18 cellular contexts compared by ENCODE assay signal in genomic region chr4:52836120-52836519, GRCh38. TPM values are rescaled to one million over a fixed set of nuclear protein-coding genes. Genes with fewer than 3 reads are reported as not detected.
A peak's percentile ranks its signal among the peaks of the same experiment; 100 is the strongest.
DNase-seq lines count a peak whose midpoint lies in the region; ATAC-seq and TF ChIP-seq lines count a peak whose summit lies in the region.
"Had no signal": no experiment of that assay in that cellular context is flagged by ENCODE, and none has a peak within 500 bp of the region (broad histone marks: within the 10 kb centered on the region; RNA-seq: fewer than 3 reads in every experiment).

No MANE protein-coding gene starts in this region.

- TF ChIP-seq CTCF in IMR-90 (conservative IDR thresholded peaks at IDR 0.05; ENCODE audit: low read depth, low read length) = no peak

- peaks cover 53% of the 10 kb centered on the region for H3K4me1 ChIP-seq in HUES48 (ENCODE audit: control insufficient read depth, insufficient read depth, low read length)
- H3K4me1 ChIP-seq in IMR-90 (ENCODE audit: control insufficient read depth, insufficient read depth, low read length) = peaks cover 11% of the 10 kb centered on the region
- H3K4me1 ChIP-seq in iPS-18a (ENCODE audit: control insufficient read depth, low read depth, low read length) = peaks cover 35% of the 10 kb centered on the region
- peaks cover 4 to 11% of the 10 kb centered on the region in 2 donors for H3K4me1 ChIP-seq in neuronal stem cell (ENCODE audit: control insufficient read depth in 2 of 2, insufficient read depth in 1 of 2, low read depth in 1 of 2, low read length in 2 of 2)
- H3K4me1 ChIP-seq: A549, HAP-1 had no signal

- peak overlapping the region; percentile 11; the same call in 1 of the 2 replicates for H2AK5ac ChIP-seq in IMR-90 (ENCODE audit: low read depth, low read length)
- H2AK5ac ChIP-seq in neuronal stem cell (ENCODE audit: low read depth, low read length) = no peak overlapping the region

- no peak for TF ChIP-seq POLR2A in IMR-90 (IDR thresholded peaks at IDR 0.05; ENCODE audit: low read depth, low read length)

- H2BK5ac ChIP-seq in IMR-90 (ENCODE audit: low read depth, low read length, poor library complexity, severe bottlenecking) (no peak overlapping the region), neuronal stem cell (ENCODE audit: low read length) (no peak overlapping the region)

- H3K23ac ChIP-seq in IMR-90 (ENCODE audit: low read depth, low read length) (peak overlapping the region; percentile 25; the same call in 1 of the 2 replicates), neuronal stem cell (ENCODE audit: low read depth, low read length, poor library complexity) (no peak overlapping the region)

- H2BK120ac ChIP-seq in IMR-90 (ENCODE audit: low read depth, low read length) = no peak overlapping the region
- no peak overlapping the region for H2BK120ac ChIP-seq in neuronal stem cell (ENCODE audit: low read depth, low read length)

- no peak overlapping the region for H4K5ac ChIP-seq in IMR-90 (ENCODE audit: low read depth, low read length)

- no peak overlapping the region for H3K18ac ChIP-seq in IMR-90 (ENCODE audit: low read depth, low read length)
- peak overlapping the region; percentile 23 for H3K18ac ChIP-seq in neuronal stem cell (ENCODE audit: low read length)

- no peak overlapping the region for H4K8ac ChIP-seq in IMR-90 (ENCODE audit: low read depth in 2 of 2, low read length in 2 of 2)
- H4K8ac ChIP-seq in neuronal stem cell (ENCODE audit: low read depth, low read length) = no peak overlapping the region

- in situ Hi-C loops in IMR-90 (cut with MboI; ENCODE audit: low sequenced_read_pairs) = no loop called here

- no TSS peak for BruUV-seq in IMR-90 (replicated peaks; lab: Mats Ljungman, UMichigan)

- H3K9ac ChIP-seq in HUES48 (ENCODE audit: low read depth, low read length) (peak overlapping the region; percentile 31; the same call in 1 of the 2 replicates), IMR-90 (ENCODE audit: low read depth, low read length) (no peak overlapping the region), iPS-18a (ENCODE audit: low read length) (peak overlapping the region; percentile 16), neuronal stem cell (ENCODE audit: low read depth, low read length, poor library complexity) (no peak overlapping the region)
- H3K9ac ChIP-seq: GM23248 had no signal

- intact Hi-C loops in IMR-90 (cut with micrococcal nuclease) = no loop called here

- no peaks in the 10 kb centered on the region for H3K36me3 ChIP-seq in HUES48 (ENCODE audit: control insufficient read depth, insufficient read depth, low read length)
- H3K36me3 ChIP-seq in IMR-90 (ENCODE audit: control insufficient read depth, insufficient read depth, low read length) = no peaks in the 10 kb centered on the region
- no peaks in the 10 kb centered on the region for H3K36me3 ChIP-seq in iPS-18a (ENCODE audit: control insufficient read depth, low read depth, low read length)
- H3K36me3 ChIP-seq in neuronal stem cell (replicated peaks in 1 of 2; ENCODE audit: control insufficient read depth in 2 of 2, insufficient read depth in 2 of 2, low read length in 2 of 2) = no peaks in the 10 kb centered on the region
- H3K36me3 ChIP-seq: BE2C, HAP-1 had no signal

- WGBS in IMR-90 (ENCODE audit: extremely low coverage in 2 of 2, insufficient read length in 1 of 2), 2 experiments = no CpG with 5 or more reads among the region's 3 CpGs
- WGBS in neuronal stem cell (ENCODE audit: extremely low coverage in 2 of 2, insufficient read length in 2 of 2, insufficient replicate concordance in 1 of 2), 2 donors = no CpG with 5 or more reads among the region's 3 CpGs

- POLR2A ChIA-PET in IMR-90 (lab: Charles Lee; ENCODE audit: unreplicated experiment) = no interaction called here

- H2AFZ ChIP-seq in IMR-90 (replicated peaks; ENCODE audit: low read length, poor library complexity) (no peak overlapping the region), neuronal stem cell (ENCODE audit: low read length) (no peak overlapping the region)
- H2AFZ ChIP-seq: GM23248 had no signal

- H3K9me3 ChIP-seq in HUES48 (ENCODE audit: control insufficient read depth, insufficient read depth, low read length) (no peaks in the 10 kb centered on the region), IMR-90 (ENCODE audit: control insufficient read depth, insufficient read depth, low read length) (no peaks in the 10 kb centered on the region), iPS-18a (ENCODE audit: control insufficient read depth, low read depth, low read length) (no peaks in the 10 kb centered on the region), neuronal stem cell (replicated peaks in 1 of 2; ENCODE audit: control insufficient read depth in 2 of 2, insufficient read depth in 1 of 2, low read depth in 1 of 2, low read length in 2 of 2) (no peaks in the 10 kb centered on the region)
- H3K9me3 ChIP-seq: A549, BE2C, HAP-1 had no signal

- H4K20me1 ChIP-seq in IMR-90 (ENCODE audit: insufficient read depth, low read length) = no peaks in the 10 kb centered on the region

- H2BK15ac ChIP-seq in IMR-90 (ENCODE audit: low read depth, low read length) = no peak overlapping the region
- H2BK15ac ChIP-seq in neuronal stem cell (ENCODE audit: low read length) = no peak overlapping the region

- peak overlapping the region; percentile 58 for H3K27ac ChIP-seq in HUES48 (ENCODE audit: low read depth, low read length)
- H3K27ac ChIP-seq in IMR-90 (ENCODE audit: insufficient read depth, low read length) = no peak overlapping the region
- no peak overlapping the region for H3K27ac ChIP-seq in iPS-18a (ENCODE audit: low read length)
- H3K27ac ChIP-seq in neuronal stem cell (replicated peaks; ENCODE audit: low read length) = no peak overlapping the region
- H3K27ac ChIP-seq: A549, C4-2B, GM23248, HL-60 had no signal

- dilution Hi-C loops in IMR-90 (cut with HindIII; ENCODE audit: low sequenced_read_pairs, unreplicated experiment) = no loop called here

- H3K56ac ChIP-seq in IMR-90 (ENCODE audit: extremely low read depth, insufficient read depth, low read length) = no peak overlapping the region

- no peak overlapping the region for H4K91ac ChIP-seq in IMR-90 (ENCODE audit: insufficient read depth, low read depth, low read length)
- no peak overlapping the region for H4K91ac ChIP-seq in neuronal stem cell (ENCODE audit: low read depth, low read length, poor library complexity)

- H3K4me2 ChIP-seq in IMR-90 (ENCODE audit: low read depth, low read length) (no peak overlapping the region), neuronal stem cell (ENCODE audit: insufficient read depth, low read length, poor library complexity, severe bottlenecking) (no peak overlapping the region)
- H3K4me2 ChIP-seq: A549 had no signal

- no peak overlapping the region for H2AK9ac ChIP-seq in IMR-90 (replicated peaks; ENCODE audit: low read depth, low read length, poor library complexity)

- TF ChIP-seq RAD21 in IMR-90 (IDR thresholded peaks at IDR 0.05; ENCODE audit: low read length) = no peak

- H3K4me3 ChIP-seq in HUES48 (ENCODE audit: low read depth, low read length) (no peak overlapping the region), IMR-90 (ENCODE audit: insufficient read depth, low read depth, low read length) (no peak overlapping the region), iPS-18a (ENCODE audit: low read length) (no peak overlapping the region), neuronal stem cell (ENCODE audit: low read length in 2 of 2) (no peak overlapping the region)
- H3K4me3 ChIP-seq: A549, GM12878, GM23248, HAP-1 had no signal

- H3K79me1 ChIP-seq in IMR-90 (ENCODE audit: low read depth in 1 of 2, low read length in 2 of 2) (no peaks in the 10 kb centered on the region), neuronal stem cell (ENCODE audit: low read depth, low read length) (no peaks in the 10 kb centered on the region)

- ATAC-seq in IMR-90 (ENCODE audit: low read depth) (no peak), GM21825 (IDR thresholded peaks at IDR 0.05; ENCODE audit: unreplicated experiment) (no peak), HG03469 (IDR thresholded peaks at IDR 0.05; ENCODE audit: unreplicated experiment) (no peak)
- ATAC-seq: A549, GM12878 had no signal

- CTCF ChIA-PET in IMR-90 (lab: Yijun Ruan, JAX) = no interaction called here

- peaks cover 10% of the 10 kb centered on the region for H3K9me1 ChIP-seq in IMR-90 (ENCODE audit: insufficient read depth, low read length)

- H2BK12ac ChIP-seq in neuronal stem cell (ENCODE audit: low read length) = no peak overlapping the region

- H3K27me3 ChIP-seq in HUES48 (ENCODE audit: control insufficient read depth, insufficient read depth, low read length) (peaks cover 2% of the 10 kb centered on the region; the same call in 1 of the 2 replicates), IMR-90 (ENCODE audit: control insufficient read depth, insufficient read depth, low read length) (peaks cover 6% of the 10 kb centered on the region), iPS-18a (ENCODE audit: control insufficient read depth, insufficient read depth, low read length) (peaks cover 13% of the 10 kb centered on the region), neuronal stem cell (ENCODE audit: control insufficient read depth in 3 of 3, insufficient read depth in 3 of 3, low read depth in 1 of 3, low read length in 3 of 3) (peaks cover 0 to 4% (median 2%) of the 10 kb centered on the region in 3 experiments)
- H3K27me3 ChIP-seq: BE2C had no signal

- DNase-seq in IMR-90 (no peak), neuronal stem cell (ENCODE audit: low spot score) (no peak), retina (no peak), RKO (ENCODE audit: low spot score) (no peak)
- DNase-seq: BE2C; CD4-positive, alpha-beta memory T cell; DMS79 had no signal

- H3K4ac ChIP-seq in IMR-90 (ENCODE audit: low read depth, low read length) = peak overlapping the region; percentile 42; the same call in 1 of the 2 replicates
- H3K4ac ChIP-seq in neuronal stem cell (ENCODE audit: low read length) = no peak overlapping the region

- no peak overlapping the region for H3K14ac ChIP-seq in IMR-90 (replicated peaks; ENCODE audit: low read depth, low read length)
- H3K14ac ChIP-seq in neuronal stem cell (ENCODE audit: low read length) = no peak overlapping the region

- no peak overlapping the region for H2BK20ac ChIP-seq in IMR-90 (ENCODE audit: low read depth, low read length)

TF ChIP-seq in IMR-90, 13 proteins besides CTCF, POLR2A, EP300 and RAD21:
- no peak for TF ChIP-seq MXI1 (IDR thresholded peaks at IDR 0.05; ENCODE audit: borderline replicate concordance, low read depth, low read length)
- no peak for TF ChIP-seq NFE2L2 (IDR thresholded peaks at IDR 0.05; ENCODE audit: low read depth, low read length)
- TF ChIP-seq SMC3 (IDR thresholded peaks at IDR 0.05; ENCODE audit: low read depth, low read length) = no peak
- no peak for TF ChIP-seq FOS (IDR thresholded peaks at IDR 0.05; ENCODE audit: low read depth, low read length)
- TF ChIP-seq RCOR1 (IDR thresholded peaks at IDR 0.05; ENCODE audit: insufficient replicate concordance, low read length) = no peak

RNA-seq across cellular contexts. Expression of gene RASL11B, which starts 26.0 kb away (rescaled TPM):
- 0.18 and 0.28 TPM in 2 replicates for total RNA-seq in IMR-90 (2012; rRNA removed)
- polyA plus RNA-seq in IMR-90 (2012; rRNA removed) = 0.26 and 0.31 TPM in 2 replicates
- 0.04 and 0.23 TPM in 2 replicates for polyA plus RNA-seq in IMR-90 (2012; cell fraction: cytosol; rRNA removed)
- 0.20 and 0.41 TPM in 2 replicates for polyA plus RNA-seq in IMR-90 (2012; cell fraction: nucleus; rRNA removed; ENCODE audit: low replicate concordance)
- polyA plus RNA-seq in neuronal stem cell (2013, experiment 1 of 2) = 5.3 TPM
- 5.3 TPM for polyA plus RNA-seq in neuronal stem cell (2013, experiment 2 of 2)
- total RNA-seq: CD4-positive, alpha-beta memory T cell; G401; GM23248 had no signal

Comparison
In these comparisons a context has a peak if more than half of its experiments do, and no peak if none do; other contexts are left out.
1. H3K9ac ChIP-seq: peak in HUES48 (single experiment) and iPS-18a (single experiment); none in IMR-90 (single experiment) and neuronal stem cell (single experiment).